8 cellular contexts compared by ENCODE assay signal in the genomic region with DNA sequence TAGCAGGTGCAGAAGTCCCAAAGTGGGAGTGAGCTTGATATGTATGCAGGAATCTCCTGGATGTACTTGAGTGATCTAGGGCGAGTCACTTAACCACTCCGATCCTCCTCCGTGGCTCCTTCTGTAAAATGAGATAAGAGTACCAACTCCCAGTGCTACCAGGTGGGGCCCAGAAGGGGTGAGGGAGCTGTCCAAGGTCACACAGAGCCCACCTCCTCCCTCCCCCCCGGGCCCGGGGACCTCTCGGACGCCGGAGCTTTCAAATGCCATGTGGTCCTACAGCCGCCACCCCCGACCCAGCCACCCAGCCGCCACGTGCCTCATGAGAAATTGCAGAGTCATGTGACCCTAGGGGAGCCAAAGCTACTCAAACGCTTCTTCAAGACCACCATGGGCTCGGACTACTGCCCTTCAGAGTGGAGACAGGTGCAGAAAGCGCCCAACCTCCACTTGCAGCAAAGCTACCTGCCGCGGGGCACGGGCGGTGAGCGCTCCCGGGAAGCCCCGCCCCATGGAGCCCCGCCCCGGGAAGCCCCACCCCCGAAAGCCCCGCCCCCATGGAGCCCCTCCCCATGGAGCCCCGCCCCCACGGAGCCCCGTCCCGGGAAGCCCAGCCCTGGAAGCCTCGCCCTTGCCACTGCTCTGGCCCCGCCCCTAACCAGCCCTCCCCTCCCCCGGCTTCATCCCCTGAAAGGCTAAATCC. TPM values are rescaled to one million over a fixed set of nuclear protein-coding genes. Genes with fewer than 3 reads are reported as not detected.
A peak's percentile ranks its signal among the peaks of the same experiment; 100 is the strongest.
DNase-seq lines count a peak whose midpoint lies in the region; ATAC-seq, FAIRE-seq and TF ChIP-seq lines count a peak whose summit lies in the region.

No MANE protein-coding gene starts in this region.

- no peaks in the 10 kb centered on the region for H3K9me3 Mint-ChIP-seq in T-helper 2 cell treated with Interferon-gamma antibody and Interleukin-4, amounts not matched to agents 5 μg/mL and 100 μg/mL, for 36 hours
- no peaks in the 10 kb centered on the region for H3K9me3 Mint-ChIP-seq in stimulated activated naive CD8-positive, alpha-beta T cell treated with anti-CD3 and anti-CD28 coated beads, Interleukin-15, amount 100 ng/mL, for 72 hours

- TF ChIP-seq POLR2A in GM12891 (IDR thresholded peaks at IDR 0.05; ENCODE audit: low read depth, low read length) = no peak

- H3K4me1 Mint-ChIP-seq in T-helper 2 cell treated with Interferon-gamma antibody and Interleukin-4, amounts not matched to agents 5 μg/mL and 100 μg/mL, for 36 hours (ENCODE audit: low read depth) = peaks cover 2% of the 10 kb centered on the region
- H3K4me1 Mint-ChIP-seq in stimulated activated naive CD8-positive, alpha-beta T cell treated with anti-CD3 and anti-CD28 coated beads, Interleukin-15, amount 100 ng/mL, for 72 hours = peaks cover 28% of the 10 kb centered on the region

- H3K27me3 Mint-ChIP-seq in T-helper 2 cell treated with Interferon-gamma antibody and Interleukin-4, amounts not matched to agents 5 μg/mL and 100 μg/mL, for 36 hours (ENCODE audit: low read depth) = peaks cover 28% of the 10 kb centered on the region
- H3K27me3 Mint-ChIP-seq in stimulated activated naive CD8-positive, alpha-beta T cell treated with anti-CD3 and anti-CD28 coated beads, Interleukin-15, amount 100 ng/mL, for 72 hours = peaks cover 68% of the 10 kb centered on the region

- H3K36me3 Mint-ChIP-seq in T-helper 2 cell treated with Interferon-gamma antibody and Interleukin-4, amounts not matched to agents 5 μg/mL and 100 μg/mL, for 36 hours (ENCODE audit: low read depth) = no peaks in the 10 kb centered on the region

- ATAC-seq in left cardiac atrium (peak; percentile 58 to 59), GM21529 (IDR thresholded peaks at IDR 0.05; ENCODE audit: unreplicated experiment) (no peak)
- ATAC-seq in stimulated activated naive CD8-positive, alpha-beta T cell treated with anti-CD3 and anti-CD28 coated beads, Interleukin-15, amount 100 ng/mL, for 72 hours = peak; percentile 37

- peak overlapping the region; percentile 12 for H3K4me3 Mint-ChIP-seq in T-helper 2 cell treated with Interferon-gamma antibody and Interleukin-4, amounts not matched to agents 5 μg/mL and 100 μg/mL, for 36 hours
- H3K4me3 Mint-ChIP-seq in stimulated activated naive CD8-positive, alpha-beta T cell treated with anti-CD3 and anti-CD28 coated beads, Interleukin-15, amount 100 ng/mL, for 72 hours = peak overlapping the region; percentile 65 to 81

- DNase-seq in AG08396 (ENCODE audit: low spot score) (peak; percentile 64), GM12891 (ENCODE audit: insufficient read length, low spot score) (peak; percentile 52), left cardiac atrium (peak; percentile 57), NCI-H1694 (lab: John Stamatoyannopoulos, UW) (no peak)
- no peak for DNase-seq in T-helper 2 cell treated with Interferon-gamma antibody and Interleukin-4, amounts not matched to agents 5 μg/mL and 100 μg/mL, for 36 hours (ENCODE audit: low spot score)
- DNase-seq in stimulated activated naive CD8-positive, alpha-beta T cell treated with anti-CD3 and anti-CD28 coated beads, Interleukin-15, amount 100 ng/mL, for 72 hours = peak in 1 of 2 donors; percentile 33
- DNase-seq in activated effector memory CD4-positive, alpha-beta T cell treated with Interleukin-2 at 50 U/mL for 16 hours = no peak

- intact Hi-C loops in left cardiac atrium (cut with DNase I) = no loop called here

- FAIRE-seq in GM12891 (lab: Jason Lieb, UNC) = no peak

- no peak overlapping the region for H3K27ac Mint-ChIP-seq in T-helper 2 cell treated with Interferon-gamma antibody and Interleukin-4, amounts not matched to agents 5 μg/mL and 100 μg/mL, for 36 hours
- H3K27ac Mint-ChIP-seq in stimulated activated naive CD8-positive, alpha-beta T cell treated with anti-CD3 and anti-CD28 coated beads, Interleukin-15, amount 100 ng/mL, for 72 hours = no peak overlapping the region

TF ChIP-seq in GM12891, 5 proteins besides CTCF, POLR2A, EP300 and RAD21:
- TF ChIP-seq SPI1 (IDR thresholded peaks at IDR 0.05; ENCODE audit: low read depth, low read length) = no peak
- no peak for TF ChIP-seq POLR2AphosphoS5 (IDR thresholded peaks at IDR 0.05; ENCODE audit: low read depth, low read length)
- TF ChIP-seq PAX5 (IDR thresholded peaks at IDR 0.05; ENCODE audit: insufficient read depth, low read length, severe bottlenecking) = no peak
- TF ChIP-seq TAF1 (IDR thresholded peaks at IDR 0.05; ENCODE audit: low read depth, low read length) = no peak
- no peak for TF ChIP-seq POU2F2 (IDR thresholded peaks at IDR 0.05; ENCODE audit: low read depth, low read length)

RNA-seq across cellular contexts. Expression of gene ZNF358, which starts 10.1 kb away (rescaled TPM):
- 6.6 TPM for polyA plus RNA-seq in GM12891 (2012; ENCODE audit: low read depth, missing spikeins)
- total RNA-seq in left cardiac atrium = 10 to 100 TPM; 75.3 to 82.4 TPM

RNA-seq across cellular contexts. Expression of gene MCOLN1, which starts 16.6 kb away (rescaled TPM):
- polyA plus RNA-seq in GM12891 (2012; ENCODE audit: low read depth, missing spikeins) = 5.8 TPM
- 10 to 100 TPM; 21.2 to 25.0 TPM for total RNA-seq in left cardiac atrium

RNA-seq across cellular contexts. Expression of gene PEX11G, which starts 17.0 kb away (rescaled TPM):
- 2.3 TPM for polyA plus RNA-seq in GM12891 (2012; ENCODE audit: low read depth, missing spikeins)
- 1 to 10 TPM; 1.2 to 2.0 TPM for total RNA-seq in left cardiac atrium

RNA-seq across cellular contexts. Expression of gene PNPLA6, which starts 29.7 kb away (rescaled TPM):
- polyA plus RNA-seq in GM12891 (2012; ENCODE audit: low read depth, missing spikeins) = 51.3 TPM
- total RNA-seq in left cardiac atrium = 10 to 100 TPM; 59.2 to 61.7 TPM

Comparison
In these comparisons a context has a peak if more than half of its experiments do, and no peak if none do; other contexts are left out.
1. DNase-seq: peak in AG08396 (single experiment), GM12891 (single experiment) and left cardiac atrium (single experiment); none in T-helper 2 cell treated with Interferon-gamma antibody and Interleukin-4, amounts not matched to agents 5 μg/mL and 100 μg/mL, for 36 hours (single experiment), NCI-H1694 (single experiment) and activated effector memory CD4-positive, alpha-beta T cell treated with Interleukin-2 at 50 U/mL for 16 hours (single experiment).